In the genomic region with DNA sequence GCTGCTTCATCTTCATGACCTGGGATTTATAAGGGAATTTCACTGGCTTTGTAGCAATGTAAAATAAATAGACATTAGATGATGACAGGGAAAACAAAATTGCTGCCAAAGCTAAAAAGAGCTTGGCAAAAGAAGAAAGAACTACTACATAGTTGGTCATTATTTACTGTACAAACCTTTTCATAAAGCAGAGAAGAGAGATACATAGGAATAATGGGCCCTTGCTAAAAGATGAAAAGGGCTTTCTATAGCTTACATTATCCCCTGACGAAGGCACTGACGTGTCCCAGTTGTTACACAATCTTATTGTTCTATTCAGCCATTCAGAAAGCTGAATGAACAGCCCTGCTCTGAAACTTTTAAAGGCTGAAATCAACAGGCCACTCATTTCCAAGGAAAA, we compare ENCODE assay signal across 12 cellular contexts. TPM values are rescaled to one million over a fixed set of nuclear protein-coding genes. Genes with fewer than 3 reads are reported as not detected.
DNase-seq lines count a peak whose midpoint lies in the region; FAIRE-seq and TF ChIP-seq lines count a peak whose summit lies in the region.
"Had no signal": no experiment of that assay in that cellular context is flagged by ENCODE, and none has a peak within 500 bp of the region (broad histone marks: within the 10 kb centered on the region; RNA-seq: fewer than 3 reads in every experiment).

No MANE protein-coding gene starts in this region.

- H3K4me3 ChIP-seq in kidney (ENCODE audit: low read length in 2 of 2) = peak overlapping the region; percentile 36 to 47
- H3K4me3 ChIP-seq in subcutaneous abdominal adipose tissue (ENCODE audit: low read depth in 1 of 5, low read length in 5 of 5) = no peak overlapping the region

- no peaks in the 10 kb centered on the region for H3K27me3 ChIP-seq in subcutaneous abdominal adipose tissue (ENCODE audit: control insufficient read depth in 5 of 5, insufficient read depth in 4 of 5, low read length in 5 of 5)

- H3K4me1 Mint-ChIP-seq in brain = peaks cover 37% of the 10 kb centered on the region
- H3K4me1 Mint-ChIP-seq in T-helper 2 cell treated with Interferon-gamma antibody and Interleukin-4, amounts not matched to agents 5 μg/mL and 100 μg/mL, for 36 hours (ENCODE audit: low read depth) = no peaks in the 10 kb centered on the region
- H3K4me1 Mint-ChIP-seq: activated naive CD8-positive, alpha-beta T cell treated with anti-CD3 and anti-CD28 coated beads, Interleukin-2, amount 10 ng/mL, durations not matched to agents 7 days and 5 days had no signal

- H3K27ac Mint-ChIP-seq in brain = peak overlapping the region; percentile 29 to 94 (median 84)
- H3K27ac Mint-ChIP-seq in T-helper 2 cell treated with Interferon-gamma antibody and Interleukin-4, amounts not matched to agents 5 μg/mL and 100 μg/mL, for 36 hours = no peak overlapping the region
- H3K27ac Mint-ChIP-seq: activated naive CD8-positive, alpha-beta T cell treated with anti-CD3 and anti-CD28 coated beads, Interleukin-2, amount 10 ng/mL, durations not matched to agents 7 days and 5 days had no signal

- H3K9me3 Mint-ChIP-seq in brain = no peaks in the 10 kb centered on the region
- H3K9me3 Mint-ChIP-seq in T-helper 2 cell treated with Interferon-gamma antibody and Interleukin-4, amounts not matched to agents 5 μg/mL and 100 μg/mL, for 36 hours = no peaks in the 10 kb centered on the region
- H3K9me3 Mint-ChIP-seq: activated naive CD8-positive, alpha-beta T cell treated with anti-CD3 and anti-CD28 coated beads, Interleukin-2, amount 10 ng/mL, durations not matched to agents 7 days and 5 days had no signal

- H3K9ac ChIP-seq in kidney (ENCODE audit: low read length in 2 of 2) (peak overlapping the region in 1 of 2 donors; percentile 2), subcutaneous abdominal adipose tissue (ENCODE audit: low read length in 5 of 5) (no peak overlapping the region)

- H3K36me3 Mint-ChIP-seq in brain = no peaks in the 10 kb centered on the region
- H3K36me3 Mint-ChIP-seq in T-helper 2 cell treated with Interferon-gamma antibody and Interleukin-4, amounts not matched to agents 5 μg/mL and 100 μg/mL, for 36 hours (ENCODE audit: low read depth) = no peaks in the 10 kb centered on the region
- H3K36me3 Mint-ChIP-seq: activated naive CD8-positive, alpha-beta T cell treated with anti-CD3 and anti-CD28 coated beads, Interleukin-2, amount 10 ng/mL, durations not matched to agents 7 days and 5 days had no signal

- TF ChIP-seq CTCF in brain (conservative IDR thresholded peaks at IDR 0.05) (no peak), kidney (IDR thresholded peaks at IDR 0.05; ENCODE audit: borderline replicate concordance, extremely low read depth, insufficient read depth) (no peak)

- H3K4me3 Mint-ChIP-seq in brain = peak overlapping the region; percentile 7 to 64 (median 39)
- no peak overlapping the region for H3K4me3 Mint-ChIP-seq in T-helper 2 cell treated with Interferon-gamma antibody and Interleukin-4, amounts not matched to agents 5 μg/mL and 100 μg/mL, for 36 hours
- H3K4me3 Mint-ChIP-seq: activated naive CD8-positive, alpha-beta T cell treated with anti-CD3 and anti-CD28 coated beads, Interleukin-2, amount 10 ng/mL, durations not matched to agents 7 days and 5 days had no signal

- intact Hi-C loops in kidney (cut with DNase I) = no loop called here

- DNase-seq in NCI-H1105 treated with DMSO at 0.1 percent for 48 hours (lab: John Stamatoyannopoulos, UW) (peak; percentile 41), NCI-H1105 (lab: John Stamatoyannopoulos, UW) (no peak), kidney (no peak), NAMALWA (ENCODE audit: low spot score) (no peak), activated gamma-delta T cell treated with Interleukin-2 at 50 U/mL for 16 hours (no peak)
- DNase-seq in T-helper 2 cell treated with Interferon-gamma antibody and Interleukin-4, amounts not matched to agents 5 μg/mL and 100 μg/mL, for 36 hours (ENCODE audit: low spot score) = no peak
- DNase-seq: activated naive CD8-positive, alpha-beta T cell treated with anti-CD3 and anti-CD28 coated beads, Interleukin-2, amount 10 ng/mL, durations not matched to agents 7 days and 5 days; glutamatergic neuron; NCI-H187 treated with DMSO at 0.1 percent for 48 hours had no signal

- H3K4me1 ChIP-seq in kidney (ENCODE audit: control insufficient read depth in 1 of 2, insufficient read depth in 1 of 2, low read depth in 1 of 2, low read length in 2 of 2) (no peaks in the 10 kb centered on the region), subcutaneous abdominal adipose tissue (ENCODE audit: control insufficient read depth in 5 of 5, insufficient read depth in 5 of 5, low read length in 5 of 5) (peaks cover 0 to 48% (median 16%) of the 10 kb centered on the region in 5 donors)

- H3K9me3 ChIP-seq in kidney (ENCODE audit: control insufficient read depth in 1 of 2, low read length in 2 of 2) (no peaks in the 10 kb centered on the region), subcutaneous abdominal adipose tissue (ENCODE audit: control insufficient read depth in 5 of 5, low read length in 5 of 5) (no peaks in the 10 kb centered on the region)

- H3K36me3 ChIP-seq in kidney (ENCODE audit: control insufficient read depth in 1 of 2, insufficient read depth in 2 of 2, low read length in 2 of 2) = no peaks in the 10 kb centered on the region
- H3K36me3 ChIP-seq in subcutaneous abdominal adipose tissue (ENCODE audit: control insufficient read depth in 5 of 5, insufficient read depth in 5 of 5, low read length in 5 of 5) = no peaks in the 10 kb centered on the region

- no peaks in the 10 kb centered on the region for H3K27me3 Mint-ChIP-seq in brain
- peaks cover 12% of the 10 kb centered on the region for H3K27me3 Mint-ChIP-seq in T-helper 2 cell treated with Interferon-gamma antibody and Interleukin-4, amounts not matched to agents 5 μg/mL and 100 μg/mL, for 36 hours (ENCODE audit: low read depth)
- H3K27me3 Mint-ChIP-seq: activated naive CD8-positive, alpha-beta T cell treated with anti-CD3 and anti-CD28 coated beads, Interleukin-2, amount 10 ng/mL, durations not matched to agents 7 days and 5 days had no signal

- no peak for FAIRE-seq in kidney (lab: Jason Lieb, UNC)
- FAIRE-seq: A204.1 had no signal

- no peak overlapping the region for H3K27ac ChIP-seq in kidney (ENCODE audit: low read depth in 2 of 2, low read length in 2 of 2)
- peak overlapping the region; percentile 5 for H3K27ac ChIP-seq in subcutaneous abdominal adipose tissue (ENCODE audit: low read depth, low read length)

RNA-seq across cellular contexts. Expression of a gene that starts 57.1 kb away (rescaled TPM):
- polyA plus RNA-seq in brain (ENCODE audit: insufficient read depth, low read depth, low replicate concordance) (not detected), kidney (ENCODE audit: insufficient read depth, low read depth, low replicate concordance) (not detected)
- 0.38 TPM for total RNA-seq in kidney

Comparison
In these comparisons a context has a peak if more than half of its experiments do, and no peak if none do; other contexts are left out.
1. H3K4me3 ChIP-seq: peak in kidney (2 of 2); none in subcutaneous abdominal adipose tissue (0 of 5).